In genomic region chr17:19250421-19251141, GRCh38 we compare ENCODE assay signal across 14 cellular contexts. TPM values are rescaled to one million over a fixed set of nuclear protein-coding genes. Genes with fewer than 3 reads are reported as not detected.
DNase-seq lines count a peak whose midpoint lies in the region; ATAC-seq and TF ChIP-seq lines count a peak whose summit lies in the region.
"Had no signal": no experiment of that assay in that cellular context is flagged by ENCODE, and none has a peak within 500 bp of the region (broad histone marks: within the 10 kb centered on the region; RNA-seq: fewer than 3 reads in every experiment).

No MANE protein-coding gene starts in this region.

- intact Hi-C loops in ascending aorta (cut with DNase I) (no loop called here), right cardiac atrium (cut with DNase I) (no loop called here)

- H3K36me3 ChIP-seq in ascending aorta, result no peaks in the 10 kb centered on the region
- no peaks in the 10 kb centered on the region for H3K36me3 ChIP-seq in rectal smooth muscle tissue (ENCODE audit: control insufficient read depth, insufficient read depth, low read length)

- peaks cover 0 to 42% of the 10 kb centered on the region in 2 donors for H3K4me1 ChIP-seq in ascending aorta
- H3K4me1 ChIP-seq in right cardiac atrium (ENCODE audit: control insufficient read depth, insufficient read depth, low read length), result peaks cover 33% of the 10 kb centered on the region
- peaks cover 36% of the 10 kb centered on the region for H3K4me1 ChIP-seq in rectal smooth muscle tissue (ENCODE audit: control insufficient read depth, insufficient read depth, low read length)

- no peak overlapping the region for H3K9ac ChIP-seq in rectal smooth muscle tissue (ENCODE audit: low read length)

- H3K9me3 ChIP-seq in ascending aorta (no peaks in the 10 kb centered on the region), right cardiac atrium (ENCODE audit: control insufficient read depth, low read length) (no peaks in the 10 kb centered on the region)

- TF ChIP-seq CTCF in ascending aorta (IDR thresholded peaks at IDR 0.05), result no peak

- no peak overlapping the region for H3K4me3 ChIP-seq in ascending aorta
- no peak overlapping the region for H3K4me3 ChIP-seq in right cardiac atrium (ENCODE audit: low read length)
- H3K4me3 ChIP-seq in rectal smooth muscle tissue (ENCODE audit: low read length), result no peak overlapping the region

- peak overlapping the region; percentile 7 to 48 for H3K27ac ChIP-seq in ascending aorta
- peak overlapping the region; percentile 97 for H3K27ac ChIP-seq in right cardiac atrium (ENCODE audit: low read length)
- H3K27ac ChIP-seq in rectal smooth muscle tissue (ENCODE audit: low read depth, low read length), result peak overlapping the region; percentile 36

- 54% methylated on average over 4 of the region's 4 CpGs for WGBS in right cardiac atrium

- peak; percentile 41 for DNase-seq in DMS 273 treated with DMSO at 0.1 percent for 48 hours (lab: John Stamatoyannopoulos, UW)
- no peak for DNase-seq in ascending aorta (ENCODE audit: low spot score in 2 of 2)
- DNase-seq in right cardiac atrium, result peak; percentile 61 to 83 (median 83)
- DNase-seq in activated CD4-positive, alpha-beta T cell treated with anti-CD3 and anti-CD28 coated beads, Interleukin-2, amount 50 U/mL, for 48 hours, result no peak
- no peak for DNase-seq in stimulated activated CD4-positive, alpha-beta T cell treated with anti-CD3 and anti-CD28 coated beads, Interleukin-1b, Interleukin-23, amount 100 ng/mL, for 48 hours
- DNase-seq: activated B cell treated with CpG ODN at 0.5 μM for 24 hours; activated T-cell treated with anti-CD3 and anti-CD28 coated beads, Interleukin-2, amount 50 U/mL, for 72 hours; naive B cell; NCI-H2227 treated with DMSO at 0.1 percent for 48 hours; SHP77 treated with DMSO at 0.1 percent for 48 hours had no signal

- no peaks in the 10 kb centered on the region for H3K27me3 ChIP-seq in ascending aorta
- no peaks in the 10 kb centered on the region for H3K27me3 ChIP-seq in right cardiac atrium (ENCODE audit: control insufficient read depth, insufficient read depth)
- no peaks in the 10 kb centered on the region for H3K27me3 ChIP-seq in rectal smooth muscle tissue (ENCODE audit: control insufficient read depth, insufficient read depth, low read length)

- ATAC-seq in right cardiac atrium, result peak; percentile 81 to 82
- no peak for ATAC-seq in HG02610 (IDR thresholded peaks at IDR 0.05; ENCODE audit: unreplicated experiment)
- ATAC-seq in GM21423 (IDR thresholded peaks at IDR 0.05; ENCODE audit: unreplicated experiment), result no peak
- ATAC-seq: activated T-cell treated with anti-CD3 and anti-CD28 coated beads, Interleukin-2, amount 50 U/mL, for 72 hours; stimulated activated memory B cell treated with anti-CD40 and anti-IgM and Interleukin-4, amounts not matched to agents 10 μg/mL and 1 μg/mL and 100 μg/mL, for 72 hours had no signal

RNA-seq across cellular contexts. Expression of gene EPN2, which starts 13.4 kb away (rescaled TPM):
- total RNA-seq in ascending aorta (51.0 TPM), right cardiac atrium (100 to 1,000 TPM in 3 of 4 donors, 10 to 100 TPM in 1; 83.3 to 138 (median 121) TPM)
- 50.2 TPM for polyA plus RNA-seq in right cardiac atrium

Comparison
In these comparisons a context has a peak if more than half of its experiments do, and no peak if none do; other contexts are left out.
1. DNase-seq: peak in DMS 273 treated with DMSO at 0.1 percent for 48 hours (single experiment) and right cardiac atrium (3 of 3); none in ascending aorta (0 of 2), activated CD4-positive, alpha-beta T cell treated with anti-CD3 and anti-CD28 coated beads, Interleukin-2, amount 50 U/mL, for 48 hours (0 of 2) and stimulated activated CD4-positive, alpha-beta T cell treated with anti-CD3 and anti-CD28 coated beads, Interleukin-1b, Interleukin-23, amount 100 ng/mL, for 48 hours (single experiment).
2. H3K27ac ChIP-seq: peak in every context shown above with its lines; median percentile 97 in right cardiac atrium; 36 in rectal smooth muscle tissue; 28 in ascending aorta.
3. ATAC-seq: peak in right cardiac atrium (2 of 2); none in HG02610 (single experiment) and GM21423 (single experiment).